Comparison of ENCODE assay signal across 22 cellular contexts in genomic region chr3:57206423-57206822, GRCh38. TPM values are rescaled to one million over a fixed set of nuclear protein-coding genes. Genes with fewer than 3 reads are reported as not detected.
DNase-seq lines count a peak whose midpoint lies in the region; ATAC-seq, FAIRE-seq and TF ChIP-seq lines count a peak whose summit lies in the region.
"Had no signal": no experiment of that assay in that cellular context is flagged by ENCODE, and none has a peak within 500 bp of the region (broad histone marks: within the 10 kb centered on the region; RNA-seq: fewer than 3 reads in every experiment).

No MANE protein-coding gene starts in this region.

- H3K27me3 ChIP-seq in GM12878 (replicated peaks in 1 of 2; ENCODE audit: control insufficient read depth in 2 of 2, insufficient read depth in 2 of 2, low read length in 1 of 2) = no peaks in the 10 kb centered on the region
- H3K27me3 ChIP-seq: BE2C had no signal

- H3K4me3 ChIP-seq in GM12878 = no peak overlapping the region
- H3K4me3 ChIP-seq: GM23338 had no signal

- no TSS peak for BruUV-seq in GM12878 (replicated peaks; lab: Mats Ljungman, UMichigan)

- POLR2A ChIA-PET in GM12878 (lab: Charles Lee) (interaction anchor here (0.6 to 1.6 kb wide), 2 partner anchors 10 to 737 kb away, joined by 3 to 7 read pairs; no protein-coding TSS in a partner anchor), WTC11 (lab: Charles Lee) (no interaction called here)

- H3K27ac ChIP-seq in GM12878 (ENCODE audit: control insufficient read depth, insufficient read depth) = peak overlapping the region; percentile 33

- no peak for TF ChIP-seq EP300 in GM12878 (IDR thresholded peaks at IDR 0.05; ENCODE audit: borderline replicate concordance in 1 of 2, control insufficient read depth in 1 of 2, low read depth in 2 of 2, low read length in 2 of 2)

- H3K4me1 Mint-ChIP-seq in WTC11 = peaks cover 2% of the 10 kb centered on the region
- H3K4me1 Mint-ChIP-seq: CD4-positive, CD25-positive, alpha-beta regulatory T cell; CD8-positive, alpha-beta memory T cell had no signal

- H3K27ac Mint-ChIP-seq in WTC11 = no peak overlapping the region
- H3K27ac Mint-ChIP-seq: CD4-positive, CD25-positive, alpha-beta regulatory T cell; CD8-positive, alpha-beta memory T cell; GM23338 had no signal

- TF ChIP-seq CTCF in GM12878 (IDR thresholded peaks at IDR 0.05 in 2 of 3, conservative IDR thresholded peaks at IDR 0.05 in 1 of 3; ENCODE audit: control insufficient read depth in 2 of 3, extremely low read depth in 1 of 3, insufficient read depth in 1 of 3, low read depth in 3 of 3, low read length in 3 of 3) (peak in 1 of 3 experiments; percentile 6; a peak in 1 of 6 replicates), WTC11 (IDR thresholded peaks at IDR 0.05) (no peak)

- WGBS in GM12878 (ENCODE audit: insufficient coverage, insufficient replicate concordance, low lambda C conversion rate, missing lambda C conversion rate) = 16% methylated on average over 2 of the region's 2 CpGs

- CTCF ChIA-PET in GM12878 (lab: Yijun Ruan, JAX) = interaction anchor here (0.7 to 1.7 kb wide), 3 partner anchors 17 to 27 kb away, joined by 3 to 5 read pairs (median 3); no protein-coding TSS in a partner anchor
- CTCF ChIA-PET in WTC11 (lab: Charles Lee) = interaction anchor here (1.4 kb wide), 1 partner anchor 72 kb away, joined by 3 read pairs; no protein-coding TSS in a partner anchor

- peak; percentile 78 for FAIRE-seq in GM12892 (lab: Jason Lieb, UNC)
- peak; percentile 46 for FAIRE-seq in GM18507 (lab: Jason Lieb, UNC)
- no peak for FAIRE-seq in GM12878 (lab: Jason Lieb, UNC)
- FAIRE-seq: A204.1, H54 had no signal

- SMC1A ChIA-PET in GM12878 (lab: Charles Lee; ENCODE audit: uncharacterized antibody, unreplicated experiment) = interaction anchor here (0.6 to 1.4 kb wide), 2 partner anchors 10 to 12 kb away, joined by 3 to 4 read pairs; no protein-coding TSS in a partner anchor

- no peaks in the 10 kb centered on the region for H3K36me3 ChIP-seq in GM12878 (ENCODE audit: control insufficient read depth in 2 of 2, insufficient read depth in 2 of 2, low read length in 1 of 2)
- H3K36me3 ChIP-seq: BE2C had no signal

- RAD21 ChIA-PET in GM12878 (lab: Charles Lee; ENCODE audit: unreplicated experiment) = interaction anchor here (0.7 kb wide), 1 partner anchor 27 kb away, joined by 3 read pairs; no protein-coding TSS in a partner anchor

- intact Hi-C loops in GM12878 (cut with micrococcal nuclease; ENCODE audit: unreplicated experiment) = no loop called here

- in situ Hi-C loops in GM12878 (cut with MboI) = no loop called here

- H3K4me2 ChIP-seq in GM12878 (ENCODE audit: control insufficient read depth, insufficient read depth) = peak overlapping the region; percentile 46
- H3K4me2 ChIP-seq: GM23338 had no signal

- TF ChIP-seq POLR2A in GM12892 (IDR thresholded peaks at IDR 0.05; ENCODE audit: low read depth, low read length) (no peak), GM12878 (IDR thresholded peaks at IDR 0.05; ENCODE audit: low read depth, low read length) (no peak)

- H3K4me1 ChIP-seq in GM12878 (ENCODE audit: control insufficient read depth, insufficient read depth, low read length) = peaks cover 7% of the 10 kb centered on the region
- H3K4me1 ChIP-seq: BE2C had no signal

- no peak for DNase-seq in GM12892 (ENCODE audit: insufficient read length)
- DNase-seq in GM18507 (ENCODE audit: extremely low spot score, insufficient read length, low read depth) = no peak
- DNase-seq in GM12878 (ENCODE audit: low read depth, low spot score) = no peak
- DNase-seq in WTC11 (ENCODE audit: low spot score) = no peak
- DNase-seq in NCI-H69 (lab: John Stamatoyannopoulos, UW) = no peak
- DNase-seq: ACHN; BE2C; C1 segment of cervical spinal cord; CD4-positive, CD25-positive, alpha-beta regulatory T cell; CD8-positive, alpha-beta memory T cell; DMS153; DMS79; GDM1; HCEC 1CT; Kasumi-1; KG1 had no signal

- peak; percentile 20; the same call in 1 of the 2 replicates for TF ChIP-seq RAD21 in GM12878 (IDR thresholded peaks at IDR 0.05; ENCODE audit: insufficient read depth, low read depth, low read length)

- H3K36me3 Mint-ChIP-seq in WTC11 = no peaks in the 10 kb centered on the region
- H3K36me3 Mint-ChIP-seq: CD4-positive, CD25-positive, alpha-beta regulatory T cell had no signal

- H3K9ac ChIP-seq in GM12878 (ENCODE audit: control insufficient read depth, insufficient read depth, low read length) = no peak overlapping the region

- H3K4me3 Mint-ChIP-seq in WTC11 = no peak overlapping the region
- H3K4me3 Mint-ChIP-seq: CD4-positive, CD25-positive, alpha-beta regulatory T cell; CD8-positive, alpha-beta memory T cell; GM23338 had no signal

- no peaks in the 10 kb centered on the region for H3K9me3 ChIP-seq in GM12878 (replicated peaks; ENCODE audit: control insufficient read depth, insufficient read depth, low read length)
- H3K9me3 ChIP-seq: BE2C had no signal

- H3K79me2 ChIP-seq in GM12878 (ENCODE audit: control insufficient read depth, insufficient read depth, low read length) = no peaks in the 10 kb centered on the region

- peak overlapping the region; percentile 66 for H2AFZ ChIP-seq in GM12878 (ENCODE audit: control insufficient read depth, low read depth, low read length)
- H2AFZ ChIP-seq: GM23338 had no signal

- peaks cover 7% of the 10 kb centered on the region for H3K27me3 Mint-ChIP-seq in WTC11 (ENCODE audit: low read depth)
- H3K27me3 Mint-ChIP-seq: CD4-positive, CD25-positive, alpha-beta regulatory T cell had no signal

- H3K9me3 Mint-ChIP-seq in WTC11 = no peaks in the 10 kb centered on the region
- H3K9me3 Mint-ChIP-seq: CD4-positive, CD25-positive, alpha-beta regulatory T cell; CD8-positive, alpha-beta memory T cell; GM23338 had no signal

- ATAC-seq in HG03108 (IDR thresholded peaks at IDR 0.05; ENCODE audit: unreplicated experiment) (peak; percentile 52), GM12878 (peak; percentile 55), GM21515 (IDR thresholded peaks at IDR 0.05; ENCODE audit: unreplicated experiment) (no peak), WTC11 (no peak), HG03095 (IDR thresholded peaks at IDR 0.05; ENCODE audit: unreplicated experiment) (no peak)
- ATAC-seq: GM23338 had no signal

- H4K20me1 ChIP-seq in GM12878 (ENCODE audit: control insufficient read depth, insufficient read depth) = no peaks in the 10 kb centered on the region

RNA-seq across cellular contexts. Expression of gene HESX1, which starts 6.6 kb away (rescaled TPM):
- 1.3 TPM for polyA plus RNA-seq in GM12892 (2012; ENCODE audit: missing spikeins)
- 1.9 and 2.0 TPM in 2 replicates for total RNA-seq in GM12878 (2013; cell fraction: nucleolus; rRNA removed)
- total RNA-seq in GM12878 (2014; rRNA removed) = 3.6 and 4.6 TPM in 2 replicates
- total RNA-seq in GM12878 (2014; rRNA removed; fragmentation: Illumina TruSeq; extraction: Trizol) = 2.5 and 2.7 TPM in 2 replicates
- total RNA-seq in GM12878 (2021) = 2.7 and 3.1 TPM in 2 replicates
- polyA plus RNA-seq in GM12878 (2011; ENCODE audit: low read depth) = 0.75 TPM
- polyA plus RNA-seq in GM12878 (2011; rRNA removed) = 5.8 and 8.3 TPM in 2 replicates
- 2.7 and 3.7 TPM in 2 replicates for polyA plus RNA-seq in GM12878 (2011; cell fraction: cytosol; rRNA removed)
- polyA plus RNA-seq in GM12878 (2011; cell fraction: nucleus; rRNA removed) = 5.4 and 7.0 TPM in 2 replicates
- 1.5 and 2.2 TPM in 2 replicates for polyA plus RNA-seq in GM12878 (2012)
- 4.4 and 4.8 TPM in 2 replicates for polyA plus RNA-seq in GM12878 (2014; fragmentation: Illumina TruSeq; extraction: Trizol)
- 1 to 10 TPM; 4.2 to 5.9 TPM for polyA plus RNA-seq in GM12878 (2014; fragmentation: Nextera tagmentation; extraction: Ambion mirVana)
- polyA plus RNA-seq in GM12878 (2014; rRNA removed) = 3.3 and 5.1 TPM in 2 replicates
- polyA plus RNA-seq in GM12878 (2016; fragmentation: Nextera tagmentation; extraction: Ambion mirVana) = 1 to 10 TPM; 3.0 to 3.1 TPM
- 0.80 and 1.2 TPM in 2 replicates for polyA minus RNA-seq in GM12878 (2011; rRNA and poly(A)+ RNA removed)
- polyA minus RNA-seq in GM12878 (2011; cell fraction: cytosol; rRNA and poly(A)+ RNA removed) = not detected in 2 replicates
- 0.96 TPM in 1 of 2 replicates, not detected in the other for polyA minus RNA-seq in GM12878 (2011; cell fraction: nucleus; rRNA and poly(A)+ RNA removed)
- 4.5 to 5.6 TPM (median 4.8 TPM) in 3 replicates for total RNA-seq in WTC11 (2021)
- total RNA-seq: CD4-positive, CD25-positive, alpha-beta regulatory T cell had no signal
- polyA plus RNA-seq: CD8-positive, alpha-beta memory T cell had no signal

RNA-seq across cellular contexts. Expression of gene APPL1, which starts 21.1 kb away (rescaled TPM):
- 31.2 TPM for polyA plus RNA-seq in GM12892 (2012; ENCODE audit: missing spikeins)
- 91.7 and 99.2 TPM in 2 replicates for total RNA-seq in GM12878 (2013; cell fraction: nucleolus; rRNA removed)
- 56.5 and 66.2 TPM in 2 replicates for total RNA-seq in GM12878 (2014; rRNA removed)
- 46.5 and 46.7 TPM in 2 replicates for total RNA-seq in GM12878 (2014; rRNA removed; fragmentation: Illumina TruSeq; extraction: Trizol)
- 35.2 and 39.5 TPM in 2 replicates for total RNA-seq in GM12878 (2021)
- polyA plus RNA-seq in GM12878 (2011; ENCODE audit: low read depth) = 15.1 TPM
- polyA plus RNA-seq in GM12878 (2011; rRNA removed) = 40.9 and 66.4 TPM in 2 replicates
- polyA plus RNA-seq in GM12878 (2011; cell fraction: cytosol; rRNA removed) = 21.2 and 22.6 TPM in 2 replicates
- 16.3 and 16.4 TPM in 2 replicates for polyA plus RNA-seq in GM12878 (2011; cell fraction: nucleus; rRNA removed)
- 20.5 and 22.5 TPM in 2 replicates for polyA plus RNA-seq in GM12878 (2012)
- polyA plus RNA-seq in GM12878 (2014; fragmentation: Illumina TruSeq; extraction: Trizol) = 38.3 and 44.0 TPM in 2 replicates
- polyA plus RNA-seq in GM12878 (2014; fragmentation: Nextera tagmentation; extraction: Ambion mirVana) = 10 to 100 TPM; 15.0 to 16.6 TPM
- 23.1 and 26.0 TPM in 2 replicates for polyA plus RNA-seq in GM12878 (2014; rRNA removed)
- polyA plus RNA-seq in GM12878 (2016; fragmentation: Nextera tagmentation; extraction: Ambion mirVana) = 10 to 100 TPM; 73.4 to 77.6 TPM
- 58.4 and 64.9 TPM in 2 replicates for polyA minus RNA-seq in GM12878 (2011; rRNA and poly(A)+ RNA removed)
- polyA minus RNA-seq in GM12878 (2011; cell fraction: cytosol; rRNA and poly(A)+ RNA removed) = 27.5 and 41.4 TPM in 2 replicates
- polyA minus RNA-seq in GM12878 (2011; cell fraction: nucleus; rRNA and poly(A)+ RNA removed) = 23.3 and 31.1 TPM in 2 replicates
- 31.2 to 35.8 TPM (median 32.0 TPM) in 3 replicates for total RNA-seq in WTC11 (2021)

RNA-seq across cellular contexts. Expression of gene IL17RD, which starts 41.3 kb away (rescaled TPM):
- polyA plus RNA-seq in GM12892 (2012; ENCODE audit: missing spikeins) = not detected
- total RNA-seq in GM12878 (2013; cell fraction: nucleolus; rRNA removed) = 0.04 TPM in 1 of 2 replicates, not detected in the other
- 0.05 and 0.06 TPM in 2 replicates for total RNA-seq in GM12878 (2014; rRNA removed)
- total RNA-seq in GM12878 (2014; rRNA removed; fragmentation: Illumina TruSeq; extraction: Trizol) = not detected in 2 replicates
- total RNA-seq in GM12878 (2021) = 0.05 and 0.08 TPM in 2 replicates
- polyA plus RNA-seq in GM12878 (2011; ENCODE audit: low read depth) = not detected
- polyA plus RNA-seq in GM12878 (2011; rRNA removed) = 0.04 TPM in 1 of 2 replicates, not detected in the other
- polyA plus RNA-seq in GM12878 (2011; cell fraction: cytosol; rRNA removed) = 0.05 and 0.09 TPM in 2 replicates
- 0.01 TPM in 1 of 2 replicates, not detected in the other for polyA plus RNA-seq in GM12878 (2011; cell fraction: nucleus; rRNA removed)
- polyA plus RNA-seq in GM12878 (2012) = not detected in 2 replicates
- polyA plus RNA-seq in GM12878 (2014; fragmentation: Illumina TruSeq; extraction: Trizol) = 0.07 TPM in 1 of 2 replicates, not detected in the other
- not detected for polyA plus RNA-seq in GM12878 (2014; fragmentation: Nextera tagmentation; extraction: Ambion mirVana)
- 0.01 and 0.03 TPM in 2 replicates for polyA plus RNA-seq in GM12878 (2014; rRNA removed)
- polyA plus RNA-seq in GM12878 (2016; fragmentation: Nextera tagmentation; extraction: Ambion mirVana) = under 1 TPM; 0.03 to 0.04 TPM
- 0.05 TPM in 1 of 2 replicates, not detected in the other for polyA minus RNA-seq in GM12878 (2011; rRNA and poly(A)+ RNA removed)
- polyA minus RNA-seq in GM12878 (2011; cell fraction: cytosol; rRNA and poly(A)+ RNA removed) = not detected in 2 replicates
- polyA minus RNA-seq in GM12878 (2011; cell fraction: nucleus; rRNA and poly(A)+ RNA removed) = not detected in 2 replicates
- total RNA-seq in WTC11 (2021) = 59.1 to 72.9 TPM (median 66.0 TPM) in 3 replicates
- total RNA-seq: CD4-positive, CD25-positive, alpha-beta regulatory T cell had no signal
- polyA plus RNA-seq: CD4-positive, CD25-positive, alpha-beta regulatory T cell; CD8-positive, alpha-beta memory T cell had no signal

Comparison
In these comparisons a context has a peak if more than half of its experiments do, and no peak if none do; other contexts are left out.
1. ATAC-seq: peak in HG03108 (single experiment) and GM12878 (single experiment); none in GM21515 (single experiment), WTC11 (single experiment) and HG03095 (single experiment).
2. RNA of gene IL17RD, which starts 41.3 kb away (total RNA-seq): 59.1 to 72.9 TPM in WTC11; 0.04 to 0.08 TPM in GM12878; every median in the first group is over 10 times any median in the second.